Comparison of ENCODE assay signal across 24 cellular contexts in the genomic region with DNA sequence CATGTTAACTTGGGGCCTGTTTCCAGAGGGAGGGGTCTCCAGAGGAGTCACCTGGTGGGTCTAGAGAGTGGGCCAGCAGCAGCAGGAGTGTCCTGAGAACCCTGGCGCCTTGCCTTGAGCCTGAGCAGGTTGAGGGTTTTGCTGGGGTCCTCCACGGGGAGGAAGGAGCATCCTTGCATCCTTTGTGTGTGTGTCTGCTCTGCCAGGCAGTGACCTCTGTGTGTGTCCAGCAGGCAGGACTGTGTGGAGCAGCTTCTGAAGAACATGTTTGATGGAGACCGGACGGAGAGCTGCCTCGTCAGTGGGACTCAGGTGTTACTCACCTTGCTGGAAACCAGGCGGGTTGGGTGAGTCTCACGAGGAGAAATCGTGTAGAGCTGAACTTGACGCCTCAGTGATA.
"Had no signal": no experiment of that assay in that cellular context is flagged by ENCODE, and none has a peak within 500 bp of the region (broad histone marks: within the 10 kb centered on the region; RNA-seq: fewer than 3 reads in every experiment).

No MANE protein-coding gene starts in this region.

- H3K27me3 ChIP-seq: adrenal gland, SJSA1 had no signal

- H3K4me1 Mint-ChIP-seq: activated naive CD8-positive, alpha-beta T cell treated with anti-CD3 and anti-CD28 coated beads, Interleukin-2, amount 10 ng/mL, durations not matched to agents 7 days and 5 days had no signal

- H3K4me3 Mint-ChIP-seq: activated naive CD8-positive, alpha-beta T cell treated with anti-CD3 and anti-CD28 coated beads, Interleukin-2, amount 10 ng/mL, durations not matched to agents 7 days and 5 days had no signal

- H3K27me3 Mint-ChIP-seq: activated naive CD8-positive, alpha-beta T cell treated with anti-CD3 and anti-CD28 coated beads, Interleukin-2, amount 10 ng/mL, durations not matched to agents 7 days and 5 days had no signal

- H3K9me3 Mint-ChIP-seq: activated naive CD8-positive, alpha-beta T cell treated with anti-CD3 and anti-CD28 coated beads, Interleukin-2, amount 10 ng/mL, durations not matched to agents 7 days and 5 days had no signal

- H3K27ac ChIP-seq: adrenal gland, SJSA1 had no signal

- H3K4me3 ChIP-seq: adrenal gland, K562, SJSA1 had no signal

- ATAC-seq: activated CD4-positive, CD25-positive, alpha-beta regulatory T cell treated with anti-CD3 and anti-CD28 coated beads, Interleukin-2, amount 50 U/mL, for 24 hours; K562; SK-N-SH treated with all-trans-retinoic acid at 6 μM for 48 hours had no signal

- H3K27ac Mint-ChIP-seq: activated naive CD8-positive, alpha-beta T cell treated with anti-CD3 and anti-CD28 coated beads, Interleukin-2, amount 10 ng/mL, durations not matched to agents 7 days and 5 days had no signal

- DNase-seq: activated CD4-positive, alpha-beta T cell treated with anti-CD3 and anti-CD28 coated beads for 4 hours; activated CD4-positive, alpha-beta T cell treated with anti-CD3 and anti-CD28 coated beads, Interleukin-2, amount 50 U/mL, for 48 hours; activated naive CD4-positive, alpha-beta T cell treated with anti-CD3 and anti-CD28 coated beads, Interleukin-2, amount 50 U/mL, for 16 hours; activated naive CD8-positive, alpha-beta T cell treated with anti-CD3 and anti-CD28 coated beads, Interleukin-2, amount 10 ng/mL, durations not matched to agents 7 days and 5 days; activated T-cell treated with anti-CD3 and anti-CD28 coated beads for 4 hours; adrenal gland; aorta; Karpas-422; MM.1S; NCI-H1105; NCI-H1436; NCI-H1694 treated with DMSO at 0.1 percent for 48 hours; NCI-H2029 treated with DMSO at 0.1 percent for 48 hours; NCI-H345; NCI-H510A; NCI-H526 treated with DMSO at 0.1 percent for 48 hours; NCI-H82; RPMI8226; SHP77; SW 1271 had no signal
